Comparison of ENCODE assay signal across 24 cellular contexts in the genomic region with DNA sequence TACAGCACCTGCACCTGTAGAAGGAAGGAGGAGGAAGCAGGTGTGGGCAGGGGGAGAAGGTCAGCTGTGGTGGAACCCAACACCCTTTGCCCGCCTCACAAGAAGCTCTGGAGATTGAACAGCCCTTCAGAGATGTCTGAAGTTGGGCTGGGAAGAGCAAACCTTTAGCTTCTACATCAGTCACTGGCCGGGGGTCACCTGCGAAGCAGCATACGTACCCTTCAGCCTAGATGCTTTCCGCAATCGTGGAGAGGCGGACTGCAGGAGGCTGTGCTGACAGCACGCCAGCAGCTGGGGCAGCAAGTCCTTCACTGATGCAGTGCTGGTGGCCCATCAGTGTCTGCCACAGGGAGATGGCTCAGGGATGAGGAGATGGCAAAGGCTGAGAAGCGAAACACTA. TPM values are rescaled to one million over a fixed set of nuclear protein-coding genes. Genes with fewer than 3 reads are reported as not detected.
"Had no signal": no experiment of that assay in that cellular context is flagged by ENCODE, and none has a peak within 500 bp of the region (broad histone marks: within the 10 kb centered on the region; RNA-seq: fewer than 3 reads in every experiment).

No MANE protein-coding gene starts in this region.

- H3K4me1 ChIP-seq: psoas muscle, uterus had no signal

- H3K9me3 ChIP-seq: colonic mucosa, lower lobe of right lung, ovary, psoas muscle, uterus had no signal

- H3K9me3 Mint-ChIP-seq: activated CD4-positive, alpha-beta T cell treated with anti-CD3 and anti-CD28 coated beads, Interleukin-2, amount 10 ng/mL, durations not matched to agents 7 days and 5 days; activated T-cell treated with anti-CD3 and anti-CD28 coated beads, Interleukin-2, amount 50 U/mL, for 4 hours; central memory CD8-positive, alpha-beta T cell had no signal

- H3K27ac ChIP-seq: colonic mucosa, lower lobe of right lung, ovary, psoas muscle, tibial nerve, uterus had no signal

- H3K27ac Mint-ChIP-seq: activated CD4-positive, alpha-beta T cell treated with anti-CD3 and anti-CD28 coated beads, Interleukin-2, amount 10 ng/mL, durations not matched to agents 7 days and 5 days; nephron progenitor cell had no signal

- H3K4me3 ChIP-seq: colonic mucosa, lower lobe of right lung, ovary, psoas muscle, tibial nerve, uterus had no signal

- H3K36me3 ChIP-seq: colonic mucosa, lower lobe of right lung, ovary, tibial nerve, uterus had no signal

- H3K4me3 Mint-ChIP-seq: activated CD4-positive, alpha-beta T cell treated with anti-CD3 and anti-CD28 coated beads, Interleukin-2, amount 10 ng/mL, durations not matched to agents 7 days and 5 days had no signal

- ATAC-seq: activated T-cell treated with anti-CD3 and anti-CD28 coated beads, Interleukin-2, amount 50 U/mL, for 4 hours; lower lobe of right lung; psoas muscle; right cardiac atrium; stimulated activated naive CD8-positive, alpha-beta T cell treated with anti-CD3 and anti-CD28 coated beads, Interleukin-15, Interleukin-2, amounts not matched to agents 100 U/mL and 50 U/mL, for 24 hours had no signal

- DNase-seq: activated CD4-positive, alpha-beta T cell treated with anti-CD3 and anti-CD28 coated beads, Interleukin-2, amount 10 ng/mL, durations not matched to agents 7 days and 5 days; activated CD4-positive, CD25-positive, alpha-beta regulatory T cell; activated CD8-positive, alpha-beta memory T cell treated with anti-CD3 and anti-CD28 coated beads, Interleukin-2, amount 50 U/mL, for 4 hours; activated gamma-delta T cell treated with Interleukin-2 at 50 U/mL for 16 hours; activated T-cell treated with anti-CD3 and anti-CD28 coated beads, Interleukin-2, amount 50 U/mL, for 4 hours; aorta; colonic mucosa; foreskin melanocyte; glutamatergic neuron; hippocampal formation; lower lobe of right lung; nephron progenitor cell; ovary; psoas muscle; right cardiac atrium; stimulated activated CD4-positive, alpha-beta T cell treated with anti-CD3 and anti-CD28 coated beads, Interleukin-2, amount 100 ng/mL, for 24 hours; stimulated activated naive CD8-positive, alpha-beta T cell treated with anti-CD3 and anti-CD28 coated beads, Interleukin-15, Interleukin-2, amounts not matched to agents 100 U/mL and 50 U/mL, for 24 hours; T-helper 9 cell; uterus had no signal

- H3K27me3 ChIP-seq: ovary had no signal

RNA-seq across cellular contexts. Expression of gene CDRT15, which starts 59.0 kb away (rescaled TPM):
- total RNA-seq: activated CD4-positive, alpha-beta T cell treated with anti-CD3 and anti-CD28 coated beads, Interleukin-2, amount 10 ng/mL, durations not matched to agents 7 days and 5 days; activated T-cell treated with anti-CD3 and anti-CD28 coated beads, Interleukin-2, amount 50 U/mL, for 4 hours; aorta; colonic mucosa; epithelial cell of proximal tubule; lower lobe of right lung; mesenteric fat pad; ovary; psoas muscle; right cardiac atrium; skeletal muscle tissue; tibial nerve; uterus had no signal
